Comparison of ENCODE assay signal across 8 cellular contexts in the genomic region with DNA sequence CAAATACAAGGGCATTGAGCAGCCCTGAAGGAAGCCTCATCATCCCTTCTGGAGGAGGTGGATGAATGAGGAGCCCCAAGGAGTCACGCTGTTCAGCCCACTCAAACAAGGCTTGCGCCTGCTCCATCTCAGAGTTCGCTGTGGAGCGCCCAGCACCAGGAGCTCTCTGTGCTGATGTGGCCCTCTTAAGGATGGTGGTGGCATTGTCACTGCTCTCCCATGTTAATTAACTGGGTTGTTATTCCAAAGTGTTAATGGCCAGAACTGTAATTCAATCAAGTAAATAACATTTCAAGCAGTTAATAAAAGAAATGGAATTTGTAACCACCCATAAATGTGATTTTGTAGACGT.
A peak's percentile ranks its signal among the peaks of the same experiment; 100 is the strongest.
DNase-seq lines count a peak whose midpoint lies in the region; ATAC-seq and TF ChIP-seq lines count a peak whose summit lies in the region.

No MANE protein-coding gene starts in this region.

- peaks cover 19% of the 10 kb centered on the region for H3K9me3 Mint-ChIP-seq in stimulated activated memory B cell treated with anti-CD40 and anti-IgM and Interleukin-4, amounts not matched to agents 10 μg/mL and 1 μg/mL and 100 μg/mL, for 72 hours

- DNase-seq in NCI-H748 (lab: John Stamatoyannopoulos, UW; ENCODE audit: unreplicated experiment) (peak; percentile 32), NCI-H748 treated with DMSO at 0.1 percent for 48 hours (lab: John Stamatoyannopoulos, UW) (no peak), RWPE1 (ENCODE audit: low spot score) (peak; percentile 17), left cardiac atrium (peak; percentile 27), NK-92 (lab: John Stamatoyannopoulos, UW; ENCODE audit: unreplicated experiment) (no peak)

- no peaks in the 10 kb centered on the region for H3K4me1 Mint-ChIP-seq in stimulated activated memory B cell treated with anti-CD40 and anti-IgM and Interleukin-4, amounts not matched to agents 10 μg/mL and 1 μg/mL and 100 μg/mL, for 72 hours

- H3K27me3 Mint-ChIP-seq in stimulated activated memory B cell treated with anti-CD40 and anti-IgM and Interleukin-4, amounts not matched to agents 10 μg/mL and 1 μg/mL and 100 μg/mL, for 72 hours, result peaks cover 6% of the 10 kb centered on the region

- H3K27ac ChIP-seq in RWPE1, result no peak overlapping the region

- POLR2A ChIA-PET in RWPE1 (lab: Yijun Ruan, JAX; ENCODE audit: low non-redundant PET), result no interaction called here

- CTCF ChIA-PET in RWPE1 (lab: Yijun Ruan, JAX), result no interaction called here

- ATAC-seq in left cardiac atrium (peak in 1 of 2 donors; percentile 71), HG02973 (IDR thresholded peaks at IDR 0.05; ENCODE audit: unreplicated experiment) (no peak), GM21529 (IDR thresholded peaks at IDR 0.05; ENCODE audit: unreplicated experiment) (no peak)
- ATAC-seq in stimulated activated memory B cell treated with anti-CD40 and anti-IgM and Interleukin-4, amounts not matched to agents 10 μg/mL and 1 μg/mL and 100 μg/mL, for 72 hours, result peak; percentile 28

- no peak overlapping the region for H3K27ac Mint-ChIP-seq in stimulated activated memory B cell treated with anti-CD40 and anti-IgM and Interleukin-4, amounts not matched to agents 10 μg/mL and 1 μg/mL and 100 μg/mL, for 72 hours

- no peak overlapping the region for H3K4me3 Mint-ChIP-seq in stimulated activated memory B cell treated with anti-CD40 and anti-IgM and Interleukin-4, amounts not matched to agents 10 μg/mL and 1 μg/mL and 100 μg/mL, for 72 hours

- intact Hi-C loops in left cardiac atrium (cut with DNase I), result loop anchor here (5.0 to 10.0 kb wide), 2 partner anchors 149 to 519 kb away; no protein-coding TSS in a partner anchor

- TF ChIP-seq CTCF in RWPE1 (conservative IDR thresholded peaks at IDR 0.05; ENCODE audit: low read depth), result no peak

- H3K36me3 Mint-ChIP-seq in stimulated activated memory B cell treated with anti-CD40 and anti-IgM and Interleukin-4, amounts not matched to agents 10 μg/mL and 1 μg/mL and 100 μg/mL, for 72 hours, result no peaks in the 10 kb centered on the region

Comparison
In these comparisons a context has a peak if more than half of its experiments do, and no peak if none do; other contexts are left out.
1. DNase-seq: peak in NCI-H748 (single experiment), RWPE1 (single experiment) and left cardiac atrium (single experiment); none in NCI-H748 treated with DMSO at 0.1 percent for 48 hours (single experiment) and NK-92 (single experiment).